ENCODE assay signal across 21 cellular contexts in the genomic region with DNA sequence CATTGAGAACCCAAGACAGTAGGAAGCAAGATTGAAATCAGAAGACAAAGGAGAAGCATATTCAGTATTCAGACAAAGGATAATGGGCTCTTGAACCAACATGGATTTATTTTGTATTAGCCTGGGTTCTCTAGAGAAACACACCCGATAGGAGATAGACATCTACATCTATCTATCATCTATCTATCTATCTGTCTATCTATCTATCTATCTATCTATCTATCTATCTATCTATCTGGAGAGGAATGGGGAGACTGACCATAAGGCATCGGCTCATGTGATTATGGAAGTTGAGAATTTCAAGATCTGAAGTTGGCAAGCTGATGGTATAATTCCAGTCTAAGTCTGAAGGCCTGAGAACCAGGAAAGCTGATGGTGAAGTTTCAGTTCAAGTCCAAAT. TPM values are rescaled to one million over a fixed set of nuclear protein-coding genes. Genes with fewer than 3 reads are reported as not detected.
DNase-seq lines count a peak whose midpoint lies in the region; ATAC-seq, FAIRE-seq and TF ChIP-seq lines count a peak whose summit lies in the region.
"Had no signal": no experiment of that assay in that cellular context is flagged by ENCODE, and none has a peak within 500 bp of the region (broad histone marks: within the 10 kb centered on the region; RNA-seq: fewer than 3 reads in every experiment).

No MANE protein-coding gene starts in this region.

- peak overlapping the region; percentile 56; the same call in 1 of the 2 replicates for H2AFZ ChIP-seq in GM23338
- no peak overlapping the region for H2AFZ ChIP-seq in K562 (ENCODE audit: low read depth, low read length)

- TF ChIP-seq RAD21 in K562 (CRISPR knock-in tag; conservative IDR thresholded peaks at IDR 0.05 in 1 of 2, IDR thresholded peaks at IDR 0.05 in 1 of 2) = no peak

- H3K9me1 ChIP-seq in K562 (ENCODE audit: control insufficient read depth, insufficient read depth, low read length) = no peaks in the 10 kb centered on the region

- WGBS in K562 (ENCODE audit: insufficient coverage, low coverage, missing lambda C conversion rate) = 0% methylated on average over 2 of the region's 2 CpGs

- H3K9ac ChIP-seq in K562 (ENCODE audit: insufficient read depth in 1 of 2, low read depth in 2 of 2, low read length in 2 of 2) = no peak overlapping the region
- H3K9ac ChIP-seq: BLaER1 treated with 17β-estradiol and CSF1 and Interleukin-3, amounts not matched to agents 10 nM and 100 nM had no signal

- H3K9me2 ChIP-seq in GM23338 (ENCODE audit: insufficient read depth) = no peaks in the 10 kb centered on the region

- H3K4me1 Mint-ChIP-seq in GM23338 (peaks cover 18% of the 10 kb centered on the region), progenitor cell of endocrine pancreas (ENCODE audit: low read depth) (no peaks in the 10 kb centered on the region)
- H3K4me1 Mint-ChIP-seq: B cell had no signal

- in situ Hi-C loops in K562 (cut with MboI) = no loop called here

- H3K4me1 ChIP-seq in GM23338 (ENCODE audit: insufficient read depth) (peaks cover 23% of the 10 kb centered on the region), K562 (replicated peaks in 1 of 2; ENCODE audit: control insufficient read depth in 2 of 2, insufficient read depth in 2 of 2, low read length in 2 of 2) (no peaks in the 10 kb centered on the region)
- H3K4me1 ChIP-seq: A549; BLaER1 treated with 17β-estradiol and CSF1 and Interleukin-3, amounts not matched to agents 10 nM and 100 nM; Caco-2 had no signal

- BruUV-seq in K562 (replicated peaks; lab: Mats Ljungman, UMichigan) = no TSS peak

- no peaks in the 10 kb centered on the region for H3K36me3 Mint-ChIP-seq in GM23338 (ENCODE audit: low read depth)
- H3K36me3 Mint-ChIP-seq in progenitor cell of endocrine pancreas (ENCODE audit: insufficient read depth) = no peaks in the 10 kb centered on the region
- H3K36me3 Mint-ChIP-seq: CD8-positive, alpha-beta T cell had no signal

- H3K4me3 ChIP-seq in GM23338 = no peak overlapping the region
- H3K4me3 ChIP-seq in K562 = no peak overlapping the region
- H3K4me3 ChIP-seq: A549; BLaER1 treated with 17β-estradiol and CSF1 and Interleukin-3, amounts not matched to agents 10 nM and 100 nM had no signal

- H3K27me3 Mint-ChIP-seq in GM23338 (ENCODE audit: insufficient read depth, low read depth, poor library complexity) (no peaks in the 10 kb centered on the region), progenitor cell of endocrine pancreas (no peaks in the 10 kb centered on the region)

- FAIRE-seq in K562 (lab: Jason Lieb, UNC) = no peak
- FAIRE-seq: A549, D721Med, G401.6, GM12891, GM19239 had no signal

- H3K4me2 ChIP-seq in GM23338 (no peak overlapping the region), K562 (ENCODE audit: insufficient read depth, low read length) (no peak overlapping the region)
- H3K4me2 ChIP-seq: A549; BLaER1 treated with 17β-estradiol and CSF1 and Interleukin-3, amounts not matched to agents 10 nM and 100 nM had no signal

- no peak for TF ChIP-seq EP300 in K562 (IDR thresholded peaks at IDR 0.05; ENCODE audit: low read length)

- no peaks in the 10 kb centered on the region for H3F3A ChIP-seq in GM23338 (replicated peaks; ENCODE audit: low read depth)

- H3K79me2 ChIP-seq in GM23338 (replicated peaks; ENCODE audit: insufficient read depth) (no peaks in the 10 kb centered on the region), K562 (ENCODE audit: control insufficient read depth, insufficient read depth, low read length) (no peaks in the 10 kb centered on the region)

- no peaks in the 10 kb centered on the region for H3K9me3 Mint-ChIP-seq in GM23338
- no peaks in the 10 kb centered on the region for H3K9me3 Mint-ChIP-seq in progenitor cell of endocrine pancreas (ENCODE audit: low read depth)
- H3K9me3 Mint-ChIP-seq: CD4-positive, alpha-beta T cell; CD8-positive, alpha-beta T cell had no signal

- H3K4me3 Mint-ChIP-seq in GM23338 (no peak overlapping the region), progenitor cell of endocrine pancreas (ENCODE audit: low read depth) (no peak overlapping the region)
- H3K4me3 Mint-ChIP-seq: B cell; CD4-positive, alpha-beta T cell; CD8-positive, alpha-beta T cell had no signal

- H3K27ac ChIP-seq in GM23338 (ENCODE audit: low read depth) (no peak overlapping the region), K562 (ENCODE audit: extremely low read depth, low read depth, low read length) (no peak overlapping the region)
- H3K27ac ChIP-seq: 22Rv1; A549; BLaER1 treated with 17β-estradiol and CSF1 and Interleukin-3, amounts not matched to agents 10 nM and 100 nM; C4-2B had no signal

- H4K20me1 ChIP-seq in GM23338 (replicated peaks; ENCODE audit: insufficient read depth) = no peaks in the 10 kb centered on the region
- no peaks in the 10 kb centered on the region for H4K20me1 ChIP-seq in K562 (replicated peaks; ENCODE audit: control insufficient read depth, insufficient read depth, low read length)
- H4K20me1 ChIP-seq: BLaER1 treated with 17β-estradiol and CSF1 and Interleukin-3, amounts not matched to agents 10 nM and 100 nM had no signal

- no peak for TF ChIP-seq POLR2A in K562 (conservative IDR thresholded peaks at IDR 0.05)

- H3K27me3 ChIP-seq in GM23338 (ENCODE audit: insufficient read depth) (no peaks in the 10 kb centered on the region), K562 (ENCODE audit: control insufficient read depth in 2 of 2, insufficient read depth in 2 of 2, low read length in 2 of 2) (no peaks in the 10 kb centered on the region; a peak in 1 of 5 replicates)
- H3K27me3 ChIP-seq: BLaER1 treated with 17β-estradiol and CSF1 and Interleukin-3, amounts not matched to agents 10 nM and 100 nM had no signal

- ATAC-seq in GM23338 (no peak), K562 (no peak)
- ATAC-seq: A549; CD8-positive, alpha-beta T cell had no signal

- H3K27ac Mint-ChIP-seq in GM23338 (no peak overlapping the region), progenitor cell of endocrine pancreas (peak overlapping the region; percentile 51)
- H3K27ac Mint-ChIP-seq: B cell; CD4-positive, alpha-beta T cell; CD8-positive, alpha-beta T cell had no signal

- H3K36me3 ChIP-seq in GM23338 (ENCODE audit: insufficient read depth) (no peaks in the 10 kb centered on the region), K562 (ENCODE audit: control insufficient read depth, insufficient read depth, low read length) (no peaks in the 10 kb centered on the region)
- H3K36me3 ChIP-seq: BLaER1 treated with 17β-estradiol and CSF1 and Interleukin-3, amounts not matched to agents 10 nM and 100 nM had no signal

- CTCF ChIA-PET in K562 (lab: Yijun Ruan, JAX; ENCODE audit: low intra/inter-chr PET ratio) = no interaction called here

- no peaks in the 10 kb centered on the region for H3K9me3 ChIP-seq in K562 (replicated peaks; ENCODE audit: control insufficient read depth, insufficient read depth, low read depth, low read length)
- H3K9me3 ChIP-seq: A549; BLaER1 treated with 17β-estradiol and CSF1 and Interleukin-3, amounts not matched to agents 10 nM and 100 nM; Caco-2 had no signal

- intact Hi-C loops in K562 (cut with micrococcal nuclease) = no loop called here

- POLR2A ChIA-PET in K562 (lab: Yijun Ruan, JAX) = no interaction called here

- DNase-seq in GM23338 (ENCODE audit: low spot score) (no peak), K562 (ENCODE audit: extremely low read depth in 1 of 4, low spot score in 3 of 4) (no peak), progenitor cell of endocrine pancreas (ENCODE audit: low spot score, unreplicated experiment) (no peak), NCI-H146 treated with DMSO at 0.1 percent for 48 hours (lab: John Stamatoyannopoulos, UW; ENCODE audit: unreplicated experiment) (no peak), NCI-H2107 (lab: John Stamatoyannopoulos, UW) (no peak)
- DNase-seq: AML-193; Caco-2; Calu3; CD4-positive, alpha-beta T cell; CD8-positive, alpha-beta T cell; DMS79 treated with DMSO at 0.1 percent for 48 hours; GF-D8 had no signal

- no peak for TF ChIP-seq CTCF in GM23338 (conservative IDR thresholded peaks at IDR 0.05; ENCODE audit: low read depth in 2 of 2)
- no peak for TF ChIP-seq CTCF in K562 (IDR thresholded peaks at IDR 0.05 in 2 of 3, conservative IDR thresholded peaks at IDR 0.05 in 1 of 3; ENCODE audit: insufficient read depth in 2 of 3, low read depth in 1 of 3, low read length in 3 of 3)
- no peak for TF ChIP-seq CTCF in progenitor cell of endocrine pancreas (IDR thresholded peaks at IDR 0.05; ENCODE audit: unreplicated experiment)

TF ChIP-seq in K562, 482 proteins besides CTCF, POLR2A, EP300 and RAD21:
- TF ChIP-seq DACH1 (IDR thresholded peaks at IDR 0.05; ENCODE audit: partially characterized antibody) (peak; percentile 93), XRCC3 (IDR thresholded peaks at IDR 0.05) (no peak), ELF4 (CRISPR knock-in tag; IDR thresholded peaks at IDR 0.05) (no peak), ZFP1 (CRISPR knock-in tag; IDR thresholded peaks at IDR 0.05) (no peak), ZNF583 (CRISPR knock-in tag; IDR thresholded peaks at IDR 0.05) (no peak)

RNA-seq across cellular contexts. Expression of a gene that starts 13.4 kb away (rescaled TPM):
- 842 and 1,082 TPM in 2 replicates for total RNA-seq in GM23338 (2014; rRNA removed; shearing (Covaris generic))
- 4,717 and 5,583 TPM in 2 replicates for polyA plus RNA-seq in GM23338 (2016; fragmentation: Nextera tagmentation; extraction: Ambion mirVana)
- 39.6 and 68.4 TPM in 2 replicates for total RNA-seq in K562 (2011; cell fraction: chromatin; rRNA removed; ENCODE audit: low replicate concordance)
- total RNA-seq in K562 (2011; cell fraction: nucleolus; rRNA removed) = 73.2 and 75.5 TPM in 2 replicates
- total RNA-seq in K562 (2011; cell fraction: nucleoplasm; rRNA removed) = 107 and 167 TPM in 2 replicates
- 459 and 581 TPM in 2 replicates for total RNA-seq in K562 (2014; rRNA removed)
- 951 and 996 TPM in 2 replicates for total RNA-seq in K562 (2014; rRNA removed; fragmentation: Illumina TruSeq; extraction: Trizol)
- 561 and 576 TPM in 2 replicates for total RNA-seq in K562 (2015; rRNA removed; fragmentation: Illumina TruSeq; extraction: Trizol)
- 730 and 822 TPM in 2 replicates for total RNA-seq in K562 (2021)
- 1,150 and 1,333 TPM in 2 replicates for polyA plus RNA-seq in K562 (2011; rRNA removed)
- 411 and 948 TPM in 2 replicates for polyA plus RNA-seq in K562 (2011; cell fraction: cytosol; rRNA removed)
- 149 and 364 TPM in 2 replicates for polyA plus RNA-seq in K562 (2011; cell fraction: nucleus; rRNA removed)
- polyA plus RNA-seq in K562 (2012) = 913 and 3,555 TPM in 2 replicates
- 742 and 771 TPM in 2 replicates for polyA plus RNA-seq in K562 (2014; fragmentation: Illumina TruSeq; extraction: Trizol)
- polyA plus RNA-seq in K562 (2014; fragmentation: Nextera tagmentation; extraction: Ambion mirVana) = 1,000 to 10,000 TPM; 1,621 to 1,783 TPM
- 930 and 1,039 TPM in 2 replicates for polyA plus RNA-seq in K562 (2014; rRNA removed)
- polyA minus RNA-seq in K562 (2011; rRNA and poly(A)+ RNA removed) = 427 and 442 TPM in 2 replicates
- 78.5 and 106 TPM in 2 replicates for polyA minus RNA-seq in K562 (2011; cell fraction: cytosol; rRNA and poly(A)+ RNA removed)
- 34.6 and 67.1 TPM in 2 replicates for polyA minus RNA-seq in K562 (2011; cell fraction: nucleus; rRNA and poly(A)+ RNA removed)
- 739 and 750 TPM in 2 replicates for total RNA-seq in progenitor cell of endocrine pancreas
